11 cellular contexts compared by ENCODE assay signal in genomic region chr2:69222984-69223658, GRCh38.
DNase-seq lines count a peak whose midpoint lies in the region; ATAC-seq, FAIRE-seq and TF ChIP-seq lines count a peak whose summit lies in the region.
"Had no signal": no experiment of that assay in that cellular context is flagged by ENCODE, and none has a peak within 500 bp of the region (broad histone marks: within the 10 kb centered on the region; RNA-seq: fewer than 3 reads in every experiment).

No MANE protein-coding gene starts in this region.

- FAIRE-seq in small intestine (lab: Jason Lieb, UNC), result no peak

- H3K27ac ChIP-seq in HEK293 (ENCODE audit: extremely low read depth, low read depth, low read length) (no peak overlapping the region), VCaP (peak overlapping the region; percentile 3; the same call in 1 of the 2 replicates), stomach (peak overlapping the region in 1 of 5 donors; percentile 15), small intestine (ENCODE audit: low read depth in 1 of 2, low read length in 1 of 2) (peak overlapping the region in 1 of 2 donors; percentile 52)

- 65 to 81% (median 73%) methylated on average over 2 of the region's 2 CpGs for WGBS in stomach, 5 donors
- WGBS in small intestine, 3 donors, result 54 to 63% (median 60%) methylated on average over 2 of the region's 2 CpGs

- TF ChIP-seq CTCF in HEK293 (tag by site-specific recombination; IDR thresholded peaks at IDR 0.05) (no peak), VCaP (conservative IDR thresholded peaks at IDR 0.05) (no peak), stomach (IDR thresholded peaks at IDR 0.05) (no peak)

- DNase-seq in left cardiac atrium (peak; percentile 58), stomach (peak; percentile 70), cerebellar cortex (ENCODE audit: low spot score) (no peak), AG08396 (ENCODE audit: low spot score) (no peak), small intestine (no peak)
- DNase-seq: activated CD8-positive, alpha-beta T cell treated with anti-CD3 and anti-CD28 coated beads, Interleukin-2, amount 10 ng/mL, durations not matched to agents 7 days and 5 days; activated naive CD8-positive, alpha-beta T cell treated with anti-CD3 and anti-CD28 coated beads, Interleukin-2, amount 10 ng/mL, durations not matched to agents 7 days and 5 days; Kasumi-1; NCI-H526 had no signal

- no peaks in the 10 kb centered on the region for H3K27me3 ChIP-seq in stomach
- no peaks in the 10 kb centered on the region for H3K27me3 ChIP-seq in small intestine (ENCODE audit: control insufficient read depth in 2 of 2, insufficient read depth in 2 of 2, low read length in 2 of 2)

- POLR2A ChIA-PET in HEK293 (lab: Yijun Ruan, JAX), result no interaction called here

- CTCF ChIA-PET in HEK293 (lab: Yijun Ruan, JAX), result interaction anchor here (0.7 kb wide), 1 partner anchor 13 kb away, joined by 3 read pairs; no protein-coding TSS in a partner anchor

- H3K36me3 ChIP-seq in HEK293 (ENCODE audit: control insufficient read depth in 2 of 2, insufficient read depth in 1 of 2, low read length in 2 of 2) (no peaks in the 10 kb centered on the region), stomach (no peaks in the 10 kb centered on the region), small intestine (ENCODE audit: control insufficient read depth in 2 of 2, insufficient read depth in 2 of 2, low read length in 2 of 2) (no peaks in the 10 kb centered on the region)

- no peak for TF ChIP-seq POLR2A in stomach (IDR thresholded peaks at IDR 0.05)

- H3K9me3 ChIP-seq in HEK293 (ENCODE audit: control insufficient read depth, insufficient read depth, low read depth, low read length) (no peaks in the 10 kb centered on the region), stomach (no peaks in the 10 kb centered on the region), small intestine (ENCODE audit: control insufficient read depth, low read depth) (no peaks in the 10 kb centered on the region)

- TF ChIP-seq EP300 in stomach (IDR thresholded peaks at IDR 0.05), result no peak

- intact Hi-C loops in left cardiac atrium (cut with DNase I) (no loop called here), stomach (cut with DNase I; ENCODE audit: low total_unique reads) (no loop called here)

- ATAC-seq in left cardiac atrium, result peak; percentile 51 to 63
- ATAC-seq: activated CD8-positive, alpha-beta T cell treated with anti-CD3 and anti-CD28 coated beads, Interleukin-2, amount 10 ng/mL, durations not matched to agents 7 days and 5 days had no signal

- H3K4me3 ChIP-seq in HEK293 (ENCODE audit: low read depth, low read length) (no peak overlapping the region), stomach (no peak overlapping the region), small intestine (ENCODE audit: low read depth in 1 of 2, low read length in 2 of 2) (no peak overlapping the region)

- H3K4me1 ChIP-seq in HEK293 (ENCODE audit: control insufficient read depth, insufficient read depth, low read length) (peaks cover 35% of the 10 kb centered on the region), stomach (peaks cover 0 to 24% (median 8%) of the 10 kb centered on the region in 4 donors), small intestine (ENCODE audit: control insufficient read depth in 2 of 2, insufficient read depth in 1 of 2, low read depth in 1 of 2, low read length in 1 of 2) (peaks cover 0 to 4% of the 10 kb centered on the region in 2 donors)

TF ChIP-seq in HEK293, 187 proteins besides CTCF, POLR2A, EP300 and RAD21:
- TF ChIP-seq ZNF366 (tag by site-specific recombination; conservative IDR thresholded peaks at IDR 0.05), result peak; percentile 70
- 0 out of 2 replicates have a peak, but pooled peaks have one; percentile 16 for TF ChIP-seq KLF8 (tag by site-specific recombination; IDR thresholded peaks at IDR 0.05)
- TF ChIP-seq SCRT2 (tag by site-specific recombination; IDR thresholded peaks at IDR 0.05), result no peak
- TF ChIP-seq IKZF3 (tag by site-specific recombination; IDR thresholded peaks at IDR 0.05), result peak; percentile 55; the same call in 1 of the 2 replicates
- TF ChIP-seq ZNF174 (tag by site-specific recombination; IDR thresholded peaks at IDR 0.05), result no peak
- TF ChIP-seq FEZF1 (tag by site-specific recombination; IDR thresholded peaks at IDR 0.05), result peak; percentile 69
- peak; percentile 89 for TF ChIP-seq WT1 (tag by site-specific recombination; IDR thresholded peaks at IDR 0.05)
- peak; percentile 60 for TF ChIP-seq ZBTB17 (tag by site-specific recombination; IDR thresholded peaks at IDR 0.05)
- peak; percentile 23 for TF ChIP-seq ZNF629 (tag by site-specific recombination; IDR thresholded peaks at IDR 0.05)
- peak; percentile 8; the same call in 1 of the 2 replicates for TF ChIP-seq GLIS1 (tag by site-specific recombination; IDR thresholded peaks at IDR 0.05)
- no peak for TF ChIP-seq ZNF433 (tag by site-specific recombination; IDR thresholded peaks at IDR 0.05; ENCODE audit: low read depth)
- TF ChIP-seq, protein P1, sequence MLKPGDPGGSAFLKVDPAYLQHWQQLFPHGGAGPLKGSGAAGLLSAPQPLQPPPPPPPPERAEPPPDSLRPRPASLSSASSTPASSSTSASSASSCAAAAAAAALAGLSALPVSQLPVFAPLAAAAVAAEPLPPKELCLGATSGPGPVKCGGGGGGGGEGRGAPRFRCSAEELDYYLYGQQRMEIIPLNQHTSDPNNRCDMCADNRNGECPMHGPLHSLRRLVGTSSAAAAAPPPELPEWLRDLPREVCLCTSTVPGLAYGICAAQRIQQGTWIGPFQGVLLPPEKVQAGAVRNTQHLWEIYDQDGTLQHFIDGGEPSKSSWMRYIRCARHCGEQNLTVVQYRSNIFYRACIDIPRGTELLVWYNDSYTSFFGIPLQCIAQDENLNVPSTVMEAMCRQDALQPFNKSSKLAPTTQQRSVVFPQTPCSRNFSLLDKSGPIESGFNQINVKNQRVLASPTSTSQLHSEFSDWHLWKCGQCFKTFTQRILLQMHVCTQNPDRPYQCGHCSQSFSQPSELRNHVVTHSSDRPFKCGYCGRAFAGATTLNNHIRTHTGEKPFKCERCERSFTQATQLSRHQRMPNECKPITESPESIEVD (tag by site-specific recombination; IDR thresholded peaks at IDR 0.05), result peak; percentile 14; the same call in 1 of the 2 replicates
- TF ChIP-seq ZNF394 (tag by site-specific recombination; IDR thresholded peaks at IDR 0.05; ENCODE audit: borderline replicate concordance), result peak; percentile 99
- no peak for TF ChIP-seq ZNF426 (tag by site-specific recombination; IDR thresholded peaks at IDR 0.05)
- TF ChIP-seq ZNF26 (tag by site-specific recombination; IDR thresholded peaks at IDR 0.05), result no peak
- TF ChIP-seq PRDM10 (tag by site-specific recombination; IDR thresholded peaks at IDR 0.05), result peak; percentile 60

Comparison
In these comparisons a context has a peak if more than half of its experiments do, and no peak if none do; other contexts are left out.
1. DNase-seq: peak in left cardiac atrium (single experiment) and stomach (single experiment); none in cerebellar cortex (single experiment), AG08396 (single experiment) and small intestine (single experiment).